8 cellular contexts compared by ENCODE assay signal in genomic region chrX:64206556-64207162, GRCh38. TPM values are rescaled to one million over a fixed set of nuclear protein-coding genes. Genes with fewer than 3 reads are reported as not detected.
A peak's percentile ranks its signal among the peaks of the same experiment; 100 is the strongest.
DNase-seq lines count a peak whose midpoint lies in the region; ATAC-seq and TF ChIP-seq lines count a peak whose summit lies in the region.

No MANE protein-coding gene starts in this region.

- H3K4me2 ChIP-seq in DND-41 (ENCODE audit: insufficient read depth, low read length) (peak overlapping the region; percentile 67), parathyroid adenoma (ENCODE audit: low read length) (peak overlapping the region; percentile 73)

- ATAC-seq in DND-41 (ENCODE audit: insufficient read depth, low read depth), result no peak
- ATAC-seq in HG03097 (IDR thresholded peaks at IDR 0.05; ENCODE audit: low FRiP score, unreplicated experiment), result no peak

- H3K4me1 ChIP-seq in DND-41 (ENCODE audit: insufficient read depth, low read length) (peaks cover 31% of the 10 kb centered on the region), Peyer's patch (peaks cover 0 to 7% (median 0%) of the 10 kb centered on the region in 4 donors), esophagus squamous epithelium (peaks cover 5 to 36% (median 7%) of the 10 kb centered on the region in 3 donors), parathyroid adenoma (peaks cover 3% of the 10 kb centered on the region)

- peak overlapping the region; percentile 74 for H3K9ac ChIP-seq in DND-41 (ENCODE audit: low read depth, low read length)
- peak overlapping the region; percentile 28 for H3K9ac ChIP-seq in parathyroid adenoma

- intact Hi-C loops in esophagus squamous epithelium (cut with DNase I), result no loop called here

- no peak for TF ChIP-seq CTCF in DND-41 (IDR thresholded peaks at IDR 0.05; ENCODE audit: borderline replicate concordance, extremely low read depth, low read length, poor library complexity, severe bottlenecking)
- no peak for TF ChIP-seq CTCF in Peyer's patch (IDR thresholded peaks at IDR 0.05)
- no peak for TF ChIP-seq CTCF in esophagus squamous epithelium (IDR thresholded peaks at IDR 0.05)
- no peak for TF ChIP-seq CTCF in parathyroid adenoma (IDR thresholded peaks at IDR 0.05)

- H3K9me3 ChIP-seq in DND-41 (ENCODE audit: insufficient read depth, low read length, severe bottlenecking) (no peaks in the 10 kb centered on the region), Peyer's patch (peaks cover 0 to 5% (median 0%) of the 10 kb centered on the region in 4 donors), esophagus squamous epithelium (no peaks in the 10 kb centered on the region), parathyroid adenoma (ENCODE audit: control insufficient read depth, low read length) (no peaks in the 10 kb centered on the region)

- no peak for DNase-seq in DND-41
- peak in 1 of 3 donors; percentile 49 for DNase-seq in Peyer's patch
- DNase-seq in esophagus squamous epithelium (lab: John Stamatoyannopoulos, UW), result no peak
- DNase-seq in HPDE6-E6E7 (ENCODE audit: extremely low spot score), result no peak
- DNase-seq in NCI-H2196 treated with DMSO at 0.1 percent for 48 hours (lab: John Stamatoyannopoulos, UW; ENCODE audit: unreplicated experiment), result no peak
- DNase-seq in medulla oblongata (ENCODE audit: extremely low spot score), result no peak

- peak overlapping the region; percentile 80 for H2AFZ ChIP-seq in DND-41 (ENCODE audit: low read depth, low read length)
- H2AFZ ChIP-seq in parathyroid adenoma, result peak overlapping the region; percentile 80

- peaks cover 7% of the 10 kb centered on the region for H4K20me1 ChIP-seq in DND-41 (ENCODE audit: insufficient read depth, low read length)

- H3K4me3 ChIP-seq in DND-41 (ENCODE audit: low read depth in 1 of 2, low read length in 2 of 2) (peak overlapping the region in 1 of 2 experiments; percentile 79; a peak in 2 of 4 replicates), Peyer's patch (peak overlapping the region; percentile 44 to 73 (median 67)), esophagus squamous epithelium (peak overlapping the region; percentile 53 to 72 (median 68)), parathyroid adenoma (ENCODE audit: low read depth, low read length) (peak overlapping the region; percentile 76)

- H3K36me3 ChIP-seq in DND-41 (ENCODE audit: insufficient read depth, low read length) (no peaks in the 10 kb centered on the region), Peyer's patch (no peaks in the 10 kb centered on the region), esophagus squamous epithelium (no peaks in the 10 kb centered on the region), parathyroid adenoma (ENCODE audit: control insufficient read depth, insufficient read depth, low read length) (no peaks in the 10 kb centered on the region)

- H3K79me2 ChIP-seq in DND-41 (ENCODE audit: insufficient read depth, low read length), result peaks cover 29% of the 10 kb centered on the region
- no peaks in the 10 kb centered on the region for H3K79me2 ChIP-seq in parathyroid adenoma

- TF ChIP-seq POLR2A in Peyer's patch (IDR thresholded peaks at IDR 0.05) (no peak), esophagus squamous epithelium (IDR thresholded peaks at IDR 0.05) (no peak)

- H3K27ac ChIP-seq in DND-41 (ENCODE audit: low read length), result peak overlapping the region; percentile 78
- H3K27ac ChIP-seq in Peyer's patch, result peak overlapping the region; percentile 83 to 95 (median 90)
- peak overlapping the region; percentile 87 to 95 (median 90) for H3K27ac ChIP-seq in esophagus squamous epithelium
- peak overlapping the region; percentile 98 for H3K27ac ChIP-seq in parathyroid adenoma

- no peaks in the 10 kb centered on the region for H3K27me3 ChIP-seq in DND-41 (ENCODE audit: insufficient read depth, low read length, poor library complexity)
- no peaks in the 10 kb centered on the region for H3K27me3 ChIP-seq in Peyer's patch
- no peaks in the 10 kb centered on the region for H3K27me3 ChIP-seq in esophagus squamous epithelium
- H3K27me3 ChIP-seq in parathyroid adenoma (ENCODE audit: control insufficient read depth, insufficient read depth, low read length), result no peaks in the 10 kb centered on the region

- WGBS in esophagus squamous epithelium, 2 donors, result 33 to 42% methylated on average over 1 to 3 of the region's 5 CpGs

RNA-seq across cellular contexts. Expression of gene AMER1, which starts 1.2 kb away (rescaled TPM):
- 1 to 10 TPM; 2.8 to 7.3 (median 6.2) TPM for total RNA-seq in Peyer's patch
- 10 to 100 TPM in 1 of 4 donors, 1 to 10 TPM in 3; 4.0 to 11.1 (median 5.1) TPM for total RNA-seq in esophagus squamous epithelium

RNA-seq across cellular contexts. Expression of gene ASB12, which starts 23.7 kb away (rescaled TPM):
- total RNA-seq in Peyer's patch (not detected), esophagus squamous epithelium (under 1 TPM in 1 of 4 donors, not detected in 3; 0.21 TPM)
